14 cellular contexts compared by ENCODE assay signal in genomic region chr9:34197756-34198711, GRCh38. TPM values are rescaled to one million over a fixed set of nuclear protein-coding genes. Genes with fewer than 3 reads are reported as not detected.
DNase-seq lines count a peak whose midpoint lies in the region; ATAC-seq, FAIRE-seq and TF ChIP-seq lines count a peak whose summit lies in the region.
"Had no signal": no experiment of that assay in that cellular context is flagged by ENCODE, and none has a peak within 500 bp of the region (broad histone marks: within the 10 kb centered on the region; RNA-seq: fewer than 3 reads in every experiment).

No MANE protein-coding gene starts in this region.

- no peak overlapping the region for H2AFZ ChIP-seq in HCT116 (ENCODE audit: low read depth, low read length, poor library complexity, severe bottlenecking)

- no peak overlapping the region for H3K9ac ChIP-seq in HCT116 (ENCODE audit: low read length)

- H3K9me2 ChIP-seq in HCT116 (ENCODE audit: insufficient read depth) = no peaks in the 10 kb centered on the region

- no peaks in the 10 kb centered on the region for H3K36me3 ChIP-seq in HCT116 (ENCODE audit: control insufficient read depth in 1 of 2, insufficient read depth in 2 of 2, low read length in 2 of 2)
- H3K36me3 ChIP-seq: thyroid gland had no signal

- no peak for TF ChIP-seq POLR2A in A549 (IDR thresholded peaks at IDR 0.05; ENCODE audit: low read length)
- no peak for TF ChIP-seq POLR2A in HCT116 (IDR thresholded peaks at IDR 0.05; ENCODE audit: borderline replicate concordance, extremely low read depth, insufficient read depth, insufficient read length)

- peaks cover 91% of the 10 kb centered on the region for H3K79me2 ChIP-seq in HCT116 (ENCODE audit: insufficient read depth, low read length)

- intact Hi-C loops in HCT116 (cut with micrococcal nuclease) = no loop called here
- intact Hi-C loops in activated naive CD4-positive, alpha-beta T cell treated with anti-CD3 and anti-CD28 coated beads for 36 hours (cut with micrococcal nuclease) = no loop called here

- TF ChIP-seq CTCF in A549 (IDR thresholded peaks at IDR 0.05) = no peak
- no peak for TF ChIP-seq CTCF in HCT116 (IDR thresholded peaks at IDR 0.05 in 2 of 3, conservative IDR thresholded peaks at IDR 0.05 in 1 of 3; ENCODE audit: borderline replicate concordance in 1 of 3, insufficient read depth in 1 of 3, low read depth in 2 of 3, low read length in 2 of 3)

- no peaks in the 10 kb centered on the region for H3K9me3 ChIP-seq in A549
- no peaks in the 10 kb centered on the region for H3K9me3 ChIP-seq in HCT116 (ENCODE audit: control insufficient read depth in 1 of 2, insufficient read depth in 1 of 2, low read depth in 1 of 2, low read length in 2 of 2)
- H3K9me3 ChIP-seq: thyroid gland had no signal

- BruUV-seq in HCT116 (replicated peaks; lab: Mats Ljungman, UMichigan) = no TSS peak

- no peak overlapping the region for H3K4me2 ChIP-seq in A549
- no peak overlapping the region for H3K4me2 ChIP-seq in HCT116 (ENCODE audit: low read length)

- TF ChIP-seq RAD21 in A549 (conservative IDR thresholded peaks at IDR 0.05 in 1 of 2, IDR thresholded peaks at IDR 0.05 in 1 of 2) = no peak
- TF ChIP-seq RAD21 in HCT116 (IDR thresholded peaks at IDR 0.05; ENCODE audit: low read depth) = no peak

- H3K36me3 Mint-ChIP-seq in T-cell = peaks cover 36% of the 10 kb centered on the region
- H3K36me3 Mint-ChIP-seq in activated naive CD4-positive, alpha-beta T cell treated with anti-CD3 and anti-CD28 coated beads for 36 hours (ENCODE audit: low read depth) = peaks cover 15% of the 10 kb centered on the region

- RAD21 ChIA-PET in HCT116 (lab: Charles Lee; ENCODE audit: low non-redundant PET in 1 of 2, low total read pairs in 2 of 2, uncharacterized antibody in 2 of 2, unreplicated experiment in 2 of 2) = no interaction called here

- DNase-seq in A549 (ENCODE audit: low read depth in 1 of 2, low spot score in 1 of 2) (peak in 1 of 2 experiments; percentile 34), HCT116 (ENCODE audit: low read depth, low spot score) (no peak), T-cell (no peak), iPS-NIHi7 (ENCODE audit: extremely low spot score) (peak; percentile 72)
- DNase-seq in activated naive CD4-positive, alpha-beta T cell treated with anti-CD3 and anti-CD28 coated beads for 36 hours = no peak
- no peak for DNase-seq in activated naive CD4-positive, alpha-beta T cell treated with Interleukin-2 at 50 U/mL for 16 hours
- DNase-seq: activated naive CD8-positive, alpha-beta T cell treated with anti-CD3 and anti-CD28 coated beads, Interleukin-2, amount 50 U/mL, for 24 hours; Calu3; HFFc6; NCI-H510A treated with DMSO at 0.1 percent for 48 hours had no signal

- H3K4me3 Mint-ChIP-seq in T-cell = no peak overlapping the region
- no peak overlapping the region for H3K4me3 Mint-ChIP-seq in activated naive CD4-positive, alpha-beta T cell treated with anti-CD3 and anti-CD28 coated beads for 36 hours
- H3K4me3 Mint-ChIP-seq: activated naive CD8-positive, alpha-beta T cell treated with anti-CD3 and anti-CD28 coated beads, Interleukin-2, amount 50 U/mL, for 24 hours; HFFc6 had no signal

- POLR2A ChIA-PET in A549 (lab: Yijun Ruan, JAX) (no interaction called here), HCT116 (lab: Charles Lee) (no interaction called here), T-cell (lab: Charles Lee) (no interaction called here)

- no peaks in the 10 kb centered on the region for H3K9me3 Mint-ChIP-seq in T-cell
- no peaks in the 10 kb centered on the region for H3K9me3 Mint-ChIP-seq in activated naive CD4-positive, alpha-beta T cell treated with anti-CD3 and anti-CD28 coated beads for 36 hours
- H3K9me3 Mint-ChIP-seq: activated naive CD8-positive, alpha-beta T cell treated with anti-CD3 and anti-CD28 coated beads, Interleukin-2, amount 50 U/mL, for 24 hours; HFFc6 had no signal

- no peak for FAIRE-seq in A549 (lab: Jason Lieb, UNC)

- no peaks in the 10 kb centered on the region for H3K27me3 ChIP-seq in HCT116 (ENCODE audit: insufficient read depth, low read length)
- H3K27me3 ChIP-seq: thyroid gland had no signal

- H3K4me3 ChIP-seq in A549 (no peak overlapping the region), HCT116 (replicated peaks in 1 of 2; ENCODE audit: low read depth in 1 of 2, low read length in 2 of 2) (no peak overlapping the region)
- H3K4me3 ChIP-seq: thyroid gland had no signal

- peak overlapping the region; percentile 28 to 61 for H3K27ac Mint-ChIP-seq in T-cell
- H3K27ac Mint-ChIP-seq in activated naive CD4-positive, alpha-beta T cell treated with anti-CD3 and anti-CD28 coated beads for 36 hours = no peak overlapping the region
- H3K27ac Mint-ChIP-seq: activated naive CD8-positive, alpha-beta T cell treated with anti-CD3 and anti-CD28 coated beads, Interleukin-2, amount 50 U/mL, for 24 hours; HFFc6 had no signal

- peaks cover 55 to 62% (median 55%) of the 10 kb centered on the region in 3 donors for H3K4me1 Mint-ChIP-seq in T-cell
- H3K4me1 Mint-ChIP-seq in activated naive CD4-positive, alpha-beta T cell treated with anti-CD3 and anti-CD28 coated beads for 36 hours (ENCODE audit: low read depth) = peaks cover 34% of the 10 kb centered on the region

- peak; percentile 61 to 67; a peak in 5 of 6 replicates for ATAC-seq in A549
- peak; percentile 27; the same call in 1 of the 2 replicates for ATAC-seq in HCT116
- no peak for ATAC-seq in T-cell (replicated peaks in 1 of 4)
- no peak for ATAC-seq in HG02970 (IDR thresholded peaks at IDR 0.05; ENCODE audit: low FRiP score, unreplicated experiment)
- no peak for ATAC-seq in GM18858 (IDR thresholded peaks at IDR 0.05; ENCODE audit: unreplicated experiment)
- ATAC-seq: activated naive CD8-positive, alpha-beta T cell treated with anti-CD3 and anti-CD28 coated beads, Interleukin-2, amount 50 U/mL, for 24 hours had no signal

- H3K27ac ChIP-seq in A549 = peak overlapping the region in 1 of 2 experiments; percentile 5; a peak in 1 of 6 replicates
- no peak overlapping the region for H3K27ac ChIP-seq in HCT116 (ENCODE audit: low read depth, low read length)
- H3K27ac ChIP-seq: thyroid gland, VCaP had no signal

- H3K4me1 ChIP-seq in A549 (peaks cover 26% of the 10 kb centered on the region), HCT116 (ENCODE audit: control insufficient read depth in 1 of 2, insufficient read depth in 2 of 2, low read length in 2 of 2) (peaks cover 9 to 25% of the 10 kb centered on the region in 2 experiments)

- no peak for TF ChIP-seq EP300 in A549 (IDR thresholded peaks at IDR 0.05)

- CTCF ChIA-PET in A549 (lab: Yijun Ruan, JAX) = interaction anchor here (0.7 to 0.9 kb wide), 4 partner anchors 9 to 56 kb away, joined by 3 to 4 read pairs (median 3); no protein-coding TSS in a partner anchor
- CTCF ChIA-PET in HCT116 (lab: Charles Lee) = no interaction called here
- CTCF ChIA-PET in T-cell (lab: Charles Lee) = interaction anchor here in 1 of 2 donors (0.5 to 0.6 kb wide), 2 partner anchors 132 to 436 kb away, joined by 3 read pairs; no protein-coding TSS in a partner anchor
- CTCF ChIA-PET in activated naive CD4-positive, alpha-beta T cell treated with anti-CD3 and anti-CD28 coated beads for 36 hours (lab: Charles Lee) = interaction anchor here (0.5 kb wide), 1 partner anchor 99 kb away, joined by 5 read pairs; no protein-coding TSS in a partner anchor

- 0 out of 2 replicates have a peak, but pooled peaks cover 11% of the 10 kb centered on the region for H4K20me1 ChIP-seq in HCT116 (ENCODE audit: insufficient read depth)

- 87% methylated on average over 6 of the region's 6 CpGs for WGBS in A549 (ENCODE audit: missing lambda C conversion rate)

- no peaks in the 10 kb centered on the region for H3K27me3 Mint-ChIP-seq in T-cell
- no peaks in the 10 kb centered on the region for H3K27me3 Mint-ChIP-seq in activated naive CD4-positive, alpha-beta T cell treated with anti-CD3 and anti-CD28 coated beads for 36 hours (ENCODE audit: low read depth)
- H3K27me3 Mint-ChIP-seq: activated naive CD8-positive, alpha-beta T cell treated with anti-CD3 and anti-CD28 coated beads, Interleukin-2, amount 50 U/mL, for 24 hours had no signal

TF ChIP-seq in A549, 52 proteins besides CTCF, POLR2A, EP300 and RAD21 (continues in another document):
- TF ChIP-seq CHD4 (IDR thresholded peaks at IDR 0.05; ENCODE audit: borderline replicate concordance) = no peak
- no peak for TF ChIP-seq ZC3H11A (IDR thresholded peaks at IDR 0.05)
- no peak for TF ChIP-seq ZSCAN20 (CRISPR knock-in tag; IDR thresholded peaks at IDR 0.05)
- no peak for TF ChIP-seq HES2 (IDR thresholded peaks at IDR 0.05)

TF ChIP-seq in HCT116, 20 proteins besides CTCF, POLR2A, EP300 and RAD21:
- TF ChIP-seq MAX (IDR thresholded peaks at IDR 0.05) (no peak), ZFX (IDR thresholded peaks at IDR 0.05) (no peak), ELF1 (IDR thresholded peaks at IDR 0.05; ENCODE audit: borderline replicate concordance, low read depth) (no peak)

RNA-seq across cellular contexts. Expression of gene UBAP1, which starts 19.2 kb away (rescaled TPM):
- polyA plus RNA-seq in A549 (2011; rRNA removed) (73.1 and 86.7 TPM in 2 replicates), A549 (2017; fragmentation: RNase III; extraction: RNeasy Plus Mini Kit Qiagen cat#74134 plus additional on column Dnase treatment) (33.5 to 40.1 TPM (median 38.5 TPM) in 3 replicates)
- polyA plus RNA-seq in A549 (2012; cell fraction: cytosol; rRNA removed) = 23.7 and 31.6 TPM in 2 replicates
- polyA plus RNA-seq in A549 (2012; cell fraction: nucleus; rRNA removed) = 14.2 and 22.1 TPM in 2 replicates
- 73.0 and 84.8 TPM in 2 replicates for polyA minus RNA-seq in A549 (2011; rRNA and poly(A)+ RNA removed)
- total RNA-seq in HCT116 (2021; ENCODE audit: unreplicated experiment) (30.8 TPM), T-cell (10 to 100 TPM; 33.1 to 42.2 (median 35.5) TPM)
- 33.5 and 34.9 TPM in 2 replicates for polyA plus RNA-seq in HCT116 (2012)
- 10 to 100 TPM; 29.9 to 31.7 TPM for total RNA-seq in activated naive CD4-positive, alpha-beta T cell treated with anti-CD3 and anti-CD28 coated beads for 36 hours

Comparison
In these comparisons a context has a peak if more than half of its experiments do, and no peak if none do; other contexts are left out.
1. ATAC-seq: peak in A549 (2 of 2) and HCT116 (single experiment); none in T-cell (0 of 4), HG02970 (single experiment) and GM18858 (single experiment).